Comparison of ENCODE assay signal across 21 cellular contexts in the genomic region with DNA sequence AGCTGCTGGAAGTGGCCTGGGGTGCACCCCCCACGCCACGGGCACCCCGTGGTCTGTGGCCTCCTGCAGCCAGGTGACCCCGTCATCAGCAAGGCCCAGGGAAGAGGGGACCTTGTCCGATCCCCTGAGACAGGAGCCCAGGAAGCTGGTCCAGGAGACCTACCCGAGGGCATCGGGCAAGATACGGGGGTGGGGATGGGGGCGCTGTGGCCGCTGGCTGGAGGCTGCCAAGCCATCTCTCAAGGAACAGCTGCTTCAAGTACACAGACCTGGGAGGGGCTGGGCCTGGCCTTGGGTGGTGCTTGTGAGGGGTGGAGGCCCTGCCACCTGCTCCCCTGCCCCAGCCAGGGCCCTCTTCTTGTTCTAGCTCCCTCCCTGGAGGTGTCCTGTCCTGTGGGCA.
"Had no signal": no experiment of that assay in that cellular context is flagged by ENCODE, and none has a peak within 500 bp of the region (broad histone marks: within the 10 kb centered on the region; RNA-seq: fewer than 3 reads in every experiment).

No MANE protein-coding gene starts in this region.

- H3K4me3 ChIP-seq: dorsolateral prefrontal cortex, hepatocyte, lung, prostate gland, right atrium auricular region, suprapubic skin, thyroid gland, vagina had no signal

- H3K27me3 ChIP-seq: dorsolateral prefrontal cortex, right atrium auricular region, thyroid gland, vagina had no signal

- H3K4me2 ChIP-seq: hepatocyte had no signal

- DNase-seq: dorsolateral prefrontal cortex; effector CD4-positive, alpha-beta T cell; kidney; naive B cell; small intestine; stimulated activated CD4-positive, alpha-beta T cell treated with anti-CD3 and anti-CD28 coated beads, Interleukin-15, amount 100 ng/mL, for 24 hours; stimulated activated CD4-positive, alpha-beta T cell treated with anti-CD3 and anti-CD28 coated beads, Interleukin-4, amount 100 ng/mL, for 1 hour; stimulated activated CD8-positive, alpha-beta memory T cell treated with anti-CD3 and anti-CD28 coated beads, Interleukin-4, amount 100 ng/mL, for 48 hours; stimulated activated naive CD4-positive, alpha-beta T cell; stimulated activated naive CD8-positive, alpha-beta T cell treated with anti-CD3 and anti-CD28 coated beads, Interleukin-15, amount 100 ng/mL, for 72 hours; thyroid gland; trophoblast cell had no signal

- ATAC-seq: left lobe of liver; natural killer cell treated with Interleukin-12 subunit alpha and Interleukin-12 subunit beta and Interleukin-15 and Interleukin-18, amount 100 ng/mL, for 72 hours; stimulated activated naive CD8-positive, alpha-beta T cell treated with anti-CD3 and anti-CD28 coated beads, Interleukin-15, amount 100 ng/mL, for 72 hours had no signal

- H3K27ac ChIP-seq: dorsolateral prefrontal cortex, hepatocyte, parathyroid adenoma, prostate gland, right atrium auricular region, suprapubic skin, thyroid gland, vagina had no signal

- H3K9ac ChIP-seq: parathyroid adenoma had no signal

- H3K79me2 ChIP-seq: hepatocyte, parathyroid adenoma had no signal

- H2AFZ ChIP-seq: hepatocyte, parathyroid adenoma had no signal

- H3K9me3 ChIP-seq: prostate gland, right atrium auricular region, suprapubic skin, thyroid gland, vagina had no signal

- H3K36me3 ChIP-seq: prostate gland, right atrium auricular region, suprapubic skin, thyroid gland, vagina had no signal

- H3K4me1 ChIP-seq: parathyroid adenoma, prostate gland, right atrium auricular region, suprapubic skin, thyroid gland, vagina had no signal
